19 cellular contexts compared by ENCODE assay signal in genomic region chr7:47748041-47748440, GRCh38.
DNase-seq lines count a peak whose midpoint lies in the region; ATAC-seq and TF ChIP-seq lines count a peak whose summit lies in the region.
"Had no signal": no experiment of that assay in that cellular context is flagged by ENCODE, and none has a peak within 500 bp of the region (broad histone marks: within the 10 kb centered on the region; RNA-seq: fewer than 3 reads in every experiment).

No MANE protein-coding gene starts in this region.

- H3K4me1 Mint-ChIP-seq in memory B cell, result peaks cover 17% of the 10 kb centered on the region
- peaks cover 4% of the 10 kb centered on the region for H3K4me1 Mint-ChIP-seq in activated naive CD4-positive, alpha-beta T cell treated with anti-CD3 and anti-CD28 coated beads, Interleukin-2, amount 10 ng/mL, durations not matched to agents 7 days and 5 days

- H3K18ac ChIP-seq in neuronal stem cell (ENCODE audit: low read length), result peak overlapping the region; percentile 77

- H2BK5ac ChIP-seq in neuronal stem cell (ENCODE audit: low read length), result no peak overlapping the region

- H3K9ac ChIP-seq in neuronal stem cell (ENCODE audit: low read depth, low read length, poor library complexity), result no peak overlapping the region
- H3K9ac ChIP-seq: BLaER1 had no signal

- H3K4me1 ChIP-seq in breast epithelium (no peaks in the 10 kb centered on the region), neuronal stem cell (ENCODE audit: control insufficient read depth in 2 of 2, insufficient read depth in 1 of 2, low read depth in 1 of 2, low read length in 2 of 2) (peaks cover 0 to 8% of the 10 kb centered on the region in 2 donors), spleen (peaks cover 0 to 7% (median 3%) of the 10 kb centered on the region in 6 donors)
- H3K4me1 ChIP-seq: A549 had no signal

- H3K27me3 ChIP-seq in breast epithelium (no peaks in the 10 kb centered on the region), neuronal stem cell (ENCODE audit: control insufficient read depth in 3 of 3, insufficient read depth in 3 of 3, low read depth in 1 of 3, low read length in 3 of 3) (no peaks in the 10 kb centered on the region), spleen (replicated peaks in 1 of 7) (peaks cover 0 to 5% (median 0%) of the 10 kb centered on the region in 7 donors)
- H3K27me3 ChIP-seq: BLaER1 had no signal

- intact Hi-C loops in breast epithelium (cut with DNase I; ENCODE audit: low total_unique reads) (no loop called here), spleen (cut with DNase I; ENCODE audit: low total_unique reads) (no loop called here)

- no peak overlapping the region for H4K8ac ChIP-seq in neuronal stem cell (ENCODE audit: low read depth, low read length)

- H4K91ac ChIP-seq in neuronal stem cell (ENCODE audit: low read depth, low read length, poor library complexity), result no peak overlapping the region

- H3K27ac Mint-ChIP-seq in memory B cell, result peak overlapping the region; percentile 14
- H3K27ac Mint-ChIP-seq in activated naive CD4-positive, alpha-beta T cell treated with anti-CD3 and anti-CD28 coated beads, Interleukin-2, amount 10 ng/mL, durations not matched to agents 7 days and 5 days, result no peak overlapping the region
- H3K27ac Mint-ChIP-seq: CD14-positive monocyte, H9, IgD-negative memory B cell had no signal

- TF ChIP-seq CTCF in breast epithelium (IDR thresholded peaks at IDR 0.05), result no peak
- TF ChIP-seq CTCF in spleen (IDR thresholded peaks at IDR 0.05 in 8 of 11, conservative IDR thresholded peaks at IDR 0.05 in 3 of 11), result no peak

- TF ChIP-seq POLR2A in breast epithelium (IDR thresholded peaks at IDR 0.05) (no peak), spleen (IDR thresholded peaks at IDR 0.05) (no peak)

- no peaks in the 10 kb centered on the region for H3K9me3 Mint-ChIP-seq in memory B cell
- H3K9me3 Mint-ChIP-seq in activated naive CD4-positive, alpha-beta T cell treated with anti-CD3 and anti-CD28 coated beads, Interleukin-2, amount 10 ng/mL, durations not matched to agents 7 days and 5 days, result no peaks in the 10 kb centered on the region
- H3K9me3 Mint-ChIP-seq: CD4-positive, alpha-beta memory T cell had no signal

- ATAC-seq in memory B cell (ENCODE audit: low read depth), result no peak
- no peak for ATAC-seq in HG03469 (IDR thresholded peaks at IDR 0.05; ENCODE audit: unreplicated experiment)
- ATAC-seq: A549 had no signal

- H3K79me1 ChIP-seq in neuronal stem cell (ENCODE audit: low read depth, low read length), result no peaks in the 10 kb centered on the region

- no peaks in the 10 kb centered on the region for H3K36me3 Mint-ChIP-seq in memory B cell
- no peaks in the 10 kb centered on the region for H3K36me3 Mint-ChIP-seq in activated naive CD4-positive, alpha-beta T cell treated with anti-CD3 and anti-CD28 coated beads, Interleukin-2, amount 10 ng/mL, durations not matched to agents 7 days and 5 days
- H3K36me3 Mint-ChIP-seq: CD14-positive monocyte; CD4-positive, alpha-beta memory T cell had no signal

- H2AK5ac ChIP-seq in neuronal stem cell (ENCODE audit: low read depth, low read length), result no peak overlapping the region

- H2AFZ ChIP-seq in neuronal stem cell (ENCODE audit: low read length), result no peak overlapping the region

- H2BK15ac ChIP-seq in neuronal stem cell (ENCODE audit: low read length), result no peak overlapping the region

- H3K4me3 ChIP-seq in breast epithelium, result no peak overlapping the region
- H3K4me3 ChIP-seq in neuronal stem cell (ENCODE audit: low read length in 2 of 2), result no peak overlapping the region
- H3K4me3 ChIP-seq in spleen, result no peak overlapping the region
- H3K4me3 ChIP-seq: A549, BLaER1 had no signal

- no peaks in the 10 kb centered on the region for H3K36me3 ChIP-seq in breast epithelium
- no peaks in the 10 kb centered on the region for H3K36me3 ChIP-seq in neuronal stem cell (replicated peaks in 1 of 2; ENCODE audit: control insufficient read depth in 2 of 2, insufficient read depth in 2 of 2, low read length in 2 of 2)
- no peaks in the 10 kb centered on the region for H3K36me3 ChIP-seq in spleen
- H3K36me3 ChIP-seq: BLaER1 had no signal

- peaks cover 3% of the 10 kb centered on the region for H3K27me3 Mint-ChIP-seq in memory B cell
- peaks cover 6% of the 10 kb centered on the region for H3K27me3 Mint-ChIP-seq in activated naive CD4-positive, alpha-beta T cell treated with anti-CD3 and anti-CD28 coated beads, Interleukin-2, amount 10 ng/mL, durations not matched to agents 7 days and 5 days
- H3K27me3 Mint-ChIP-seq: IgD-negative memory B cell had no signal

- no peak overlapping the region for H2BK120ac ChIP-seq in neuronal stem cell (ENCODE audit: low read depth, low read length)

- in situ Hi-C loops in T47D (cut with HindIII; ENCODE audit: low pct_unique_long_range_greater_than_20kb, low sequenced_read_pairs), result no loop called here

- no peak overlapping the region for H3K4me3 Mint-ChIP-seq in memory B cell
- H3K4me3 Mint-ChIP-seq in activated naive CD4-positive, alpha-beta T cell treated with anti-CD3 and anti-CD28 coated beads, Interleukin-2, amount 10 ng/mL, durations not matched to agents 7 days and 5 days, result no peak overlapping the region
- H3K4me3 Mint-ChIP-seq: CD14-positive monocyte; CD4-positive, alpha-beta memory T cell; H9; IgD-negative memory B cell had no signal

- no peak overlapping the region for H3K4me2 ChIP-seq in neuronal stem cell (ENCODE audit: insufficient read depth, low read length, poor library complexity, severe bottlenecking)
- H3K4me2 ChIP-seq: A549, BLaER1 had no signal

- H3K23ac ChIP-seq in neuronal stem cell (ENCODE audit: low read depth, low read length, poor library complexity), result peak overlapping the region; percentile 83

- CTCF ChIA-PET in activated naive CD4-positive, alpha-beta T cell treated with anti-CD3 and anti-CD28 coated beads, Interleukin-2, amount 10 ng/mL, durations not matched to agents 7 days and 5 days (lab: Charles Lee), result no interaction called here

- H3K4ac ChIP-seq in neuronal stem cell (ENCODE audit: low read length), result no peak overlapping the region

- H3K9me3 ChIP-seq in breast epithelium (no peaks in the 10 kb centered on the region), neuronal stem cell (replicated peaks in 1 of 2; ENCODE audit: control insufficient read depth in 2 of 2, insufficient read depth in 1 of 2, low read depth in 1 of 2, low read length in 2 of 2) (no peaks in the 10 kb centered on the region), spleen (peaks cover 0 to 4% (median 0%) of the 10 kb centered on the region in 8 donors)
- H3K9me3 ChIP-seq: A549 had no signal

- peak; percentile 66 to 74 for DNase-seq in T47D (ENCODE audit: low read depth in 1 of 2, low spot score in 1 of 2)
- DNase-seq in breast epithelium (ENCODE audit: low spot score in 2 of 2), result no peak
- no peak for DNase-seq in memory B cell (ENCODE audit: low spot score in 2 of 2)
- DNase-seq in neuronal stem cell (ENCODE audit: low spot score), result no peak
- DNase-seq in spleen, result peak; percentile 12
- DNase-seq in stimulated activated CD4-positive, alpha-beta T cell treated with anti-CD3 and anti-CD28 coated beads, Interleukin-4, amount 100 ng/mL, for 24 hours, result no peak
- no peak for DNase-seq in activated naive CD4-positive, alpha-beta T cell treated with anti-CD3 and anti-CD28 coated beads, Interleukin-2, amount 10 ng/mL, durations not matched to agents 7 days and 5 days
- DNase-seq: AML-193; CD4-positive, alpha-beta memory T cell; DMS153; DMS79; GDM1; H9 had no signal

- no CpG with 5 or more reads among the region's 7 CpGs for WGBS in neuronal stem cell (ENCODE audit: extremely low coverage in 2 of 2, insufficient read length in 2 of 2, insufficient replicate concordance in 1 of 2), 2 donors
- 74 to 85% (median 84%) methylated on average over 7 of the region's 7 CpGs for WGBS in spleen, 5 donors

- H3K27ac ChIP-seq in breast epithelium (peak overlapping the region in 1 of 2 donors; percentile 3), neuronal stem cell (replicated peaks; ENCODE audit: low read length) (no peak overlapping the region), spleen (no peak overlapping the region)
- H3K27ac ChIP-seq: 22Rv1, BLaER1 had no signal

- no peak overlapping the region for H3K14ac ChIP-seq in neuronal stem cell (ENCODE audit: low read length)

- H2BK12ac ChIP-seq in neuronal stem cell (ENCODE audit: low read length), result no peak overlapping the region

Comparison
In these comparisons a context has a peak if more than half of its experiments do, and no peak if none do; other contexts are left out.
1. DNase-seq: peak in T47D (2 of 2) and spleen (single experiment); none in breast epithelium (0 of 2), memory B cell (0 of 2), neuronal stem cell (single experiment), stimulated activated CD4-positive, alpha-beta T cell treated with anti-CD3 and anti-CD28 coated beads, Interleukin-4, amount 100 ng/mL, for 24 hours (single experiment) and activated naive CD4-positive, alpha-beta T cell treated with anti-CD3 and anti-CD28 coated beads, Interleukin-2, amount 10 ng/mL, durations not matched to agents 7 days and 5 days (single experiment).